ENCODE assay signal across 19 cellular contexts in genomic region chr21:15788847-15789548, GRCh38. TPM values are rescaled to one million over a fixed set of nuclear protein-coding genes. Genes with fewer than 3 reads are reported as not detected.
DNase-seq lines count a peak whose midpoint lies in the region; ATAC-seq and TF ChIP-seq lines count a peak whose summit lies in the region.
"Had no signal": no experiment of that assay in that cellular context is flagged by ENCODE, and none has a peak within 500 bp of the region (broad histone marks: within the 10 kb centered on the region; RNA-seq: fewer than 3 reads in every experiment).

No MANE protein-coding gene starts in this region.

- H3K27me3 ChIP-seq in SK-N-SH (ENCODE audit: insufficient read depth) (no peaks in the 10 kb centered on the region), neutrophil (no peaks in the 10 kb centered on the region), ovary (no peaks in the 10 kb centered on the region), tibial nerve (no peaks in the 10 kb centered on the region)
- H3K27me3 ChIP-seq: colonic mucosa, gastroesophageal sphincter, right atrium auricular region, upper lobe of left lung had no signal

- H3K9ac ChIP-seq in SK-N-SH, result no peak overlapping the region

- TF ChIP-seq RAD21 in SK-N-SH (IDR thresholded peaks at IDR 0.05; ENCODE audit: low read length), result no peak

- TF ChIP-seq CTCF in SK-N-SH (IDR thresholded peaks at IDR 0.05) (no peak), neutrophil (IDR thresholded peaks at IDR 0.05) (no peak), ovary (IDR thresholded peaks at IDR 0.05) (no peak), tibial nerve (IDR thresholded peaks at IDR 0.05) (no peak)

- H3K27ac ChIP-seq in SK-N-SH (ENCODE audit: low read depth in 2 of 2, low read length in 1 of 2) (peak overlapping the region; percentile 18 to 60; a peak in 2 of 4 replicates), neutrophil (peak overlapping the region; percentile 4), ovary (no peak overlapping the region), tibial nerve (no peak overlapping the region)
- H3K27ac ChIP-seq: colonic mucosa, gastroesophageal sphincter, right atrium auricular region, WERI-Rb-1 had no signal

- ATAC-seq in GM21576 (IDR thresholded peaks at IDR 0.05; ENCODE audit: unreplicated experiment), result no peak
- ATAC-seq: gastroesophageal sphincter had no signal

- TF ChIP-seq EP300 in SK-N-SH (IDR thresholded peaks at IDR 0.05; ENCODE audit: borderline replicate concordance in 1 of 2, low read depth in 1 of 2, low read length in 1 of 2), result no peak
- TF ChIP-seq EP300 in ovary (IDR thresholded peaks at IDR 0.05), result no peak
- no peak for TF ChIP-seq EP300 in tibial nerve (IDR thresholded peaks at IDR 0.05)

- CTCF ChIA-PET in SK-N-SH (lab: Yijun Ruan, JAX), result no interaction called here

- intact Hi-C loops in ovary (cut with DNase I), result no loop called here

- DNase-seq in ELR (ENCODE audit: low read depth) (peak; percentile 69), SK-N-SH (no peak), fibroblast of gingiva (ENCODE audit: low read depth) (peak; percentile 76), ovary (no peak), KG1 (lab: John Stamatoyannopoulos, UW) (no peak), tibial nerve (ENCODE audit: low spot score in 2 of 2) (no peak)
- DNase-seq: activated CD8-positive, alpha-beta memory T cell treated with anti-CD3 and anti-CD28 coated beads, Interleukin-2, amount 50 U/mL, for 4 hours; activated naive CD4-positive, alpha-beta T cell treated with anti-CD3 and anti-CD28 coated beads, Interleukin-2, amount 50 U/mL, for 16 hours; colonic mucosa; NCI-H1105 treated with DMSO at 0.1 percent for 48 hours; NCI-H345; stimulated activated CD4-positive, alpha-beta T cell treated with anti-CD3 and anti-CD28 coated beads, Interleukin-2, amount 100 ng/mL, for 24 hours; stimulated activated CD8-positive, alpha-beta memory T cell treated with anti-CD3 and anti-CD28 coated beads, Interleukin-4, amount 100 ng/mL, for 48 hours; upper lobe of left lung; WERI-Rb-1 had no signal

- H3K9me3 ChIP-seq in SK-N-SH (no peaks in the 10 kb centered on the region), neutrophil (no peaks in the 10 kb centered on the region), ovary (no peaks in the 10 kb centered on the region), tibial nerve (no peaks in the 10 kb centered on the region)
- H3K9me3 ChIP-seq: colonic mucosa, gastroesophageal sphincter, right atrium auricular region, upper lobe of left lung had no signal

- TF ChIP-seq POLR2A in ovary (IDR thresholded peaks at IDR 0.05), result no peak
- no peak for TF ChIP-seq POLR2A in tibial nerve (IDR thresholded peaks at IDR 0.05)

- whole genome bisulfite sequencing in SK-N-SH (ENCODE audit: low lambda C conversion rate), result 63% methylated on average over 5 of the region's 5 CpGs
- WGBS in ovary, 3 donors, result 93 to 95% (median 94%) methylated on average over 5 of the region's 5 CpGs
- WGBS in tibial nerve, 2 donors, result 79 to 82% methylated on average over 5 of the region's 5 CpGs

- no peak overlapping the region for H3K4me2 ChIP-seq in SK-N-SH

- no peaks in the 10 kb centered on the region for H3K79me2 ChIP-seq in SK-N-SH (ENCODE audit: insufficient read depth)

- POLR2A ChIA-PET in SK-N-SH (lab: Yijun Ruan, JAX), result no interaction called here

- H3K36me3 ChIP-seq in SK-N-SH (replicated peaks in 1 of 2; ENCODE audit: control insufficient read depth in 1 of 2, insufficient read depth in 2 of 2, low read length in 1 of 2) (peaks cover 0 to 9% of the 10 kb centered on the region in 2 experiments), neutrophil (no peaks in the 10 kb centered on the region), ovary (no peaks in the 10 kb centered on the region), tibial nerve (no peaks in the 10 kb centered on the region)
- H3K36me3 ChIP-seq: colonic mucosa, gastroesophageal sphincter, right atrium auricular region, upper lobe of left lung, WERI-Rb-1 had no signal

- H3K4me1 ChIP-seq in SK-N-SH (ENCODE audit: control insufficient read depth in 1 of 2, insufficient read depth in 2 of 2, low read depth in 1 of 2, low read length in 1 of 2) (peaks cover 0 to 10% of the 10 kb centered on the region in 2 experiments; a peak in 1 of 4 replicates), neutrophil (ENCODE audit: control insufficient read depth in 1 of 2, insufficient read depth in 1 of 2, low read depth in 1 of 2, low read length in 1 of 2) (no peaks in the 10 kb centered on the region), ovary (ENCODE audit: insufficient read depth) (no peaks in the 10 kb centered on the region), tibial nerve (peaks cover 0 to 19% (median 4%) of the 10 kb centered on the region in 4 donors)
- H3K4me1 ChIP-seq: colonic mucosa, right atrium auricular region had no signal

- H3F3A ChIP-seq in SK-N-SH (replicated peaks; ENCODE audit: insufficient read depth), result no peaks in the 10 kb centered on the region

- no peak overlapping the region for H2AFZ ChIP-seq in SK-N-SH (ENCODE audit: low read depth)

- no peaks in the 10 kb centered on the region for H3K9me2 ChIP-seq in SK-N-SH

- no peak overlapping the region for H3K4me3 ChIP-seq in SK-N-SH (ENCODE audit: low read depth in 2 of 2, low read length in 1 of 2)
- no peak overlapping the region for H3K4me3 ChIP-seq in neutrophil (ENCODE audit: low read depth in 1 of 2, low read length in 1 of 2)
- no peak overlapping the region for H3K4me3 ChIP-seq in ovary
- no peak overlapping the region for H3K4me3 ChIP-seq in tibial nerve
- H3K4me3 ChIP-seq: colonic mucosa, gastroesophageal sphincter, right atrium auricular region, upper lobe of left lung had no signal

- H4K20me1 ChIP-seq in SK-N-SH (ENCODE audit: insufficient read depth), result no peaks in the 10 kb centered on the region

TF ChIP-seq in SK-N-SH, 30 proteins besides CTCF, POLR2A, EP300 and RAD21:
- no peak for TF ChIP-seq ELF1 (IDR thresholded peaks at IDR 0.05)
- TF ChIP-seq TEAD4 (IDR thresholded peaks at IDR 0.05; ENCODE audit: borderline replicate concordance, insufficient read depth), result peak; percentile 49; the same call in 1 of the 2 replicates
- TF ChIP-seq TCF12 (IDR thresholded peaks at IDR 0.05), result peak; percentile 39
- TF ChIP-seq, protein P1, sequence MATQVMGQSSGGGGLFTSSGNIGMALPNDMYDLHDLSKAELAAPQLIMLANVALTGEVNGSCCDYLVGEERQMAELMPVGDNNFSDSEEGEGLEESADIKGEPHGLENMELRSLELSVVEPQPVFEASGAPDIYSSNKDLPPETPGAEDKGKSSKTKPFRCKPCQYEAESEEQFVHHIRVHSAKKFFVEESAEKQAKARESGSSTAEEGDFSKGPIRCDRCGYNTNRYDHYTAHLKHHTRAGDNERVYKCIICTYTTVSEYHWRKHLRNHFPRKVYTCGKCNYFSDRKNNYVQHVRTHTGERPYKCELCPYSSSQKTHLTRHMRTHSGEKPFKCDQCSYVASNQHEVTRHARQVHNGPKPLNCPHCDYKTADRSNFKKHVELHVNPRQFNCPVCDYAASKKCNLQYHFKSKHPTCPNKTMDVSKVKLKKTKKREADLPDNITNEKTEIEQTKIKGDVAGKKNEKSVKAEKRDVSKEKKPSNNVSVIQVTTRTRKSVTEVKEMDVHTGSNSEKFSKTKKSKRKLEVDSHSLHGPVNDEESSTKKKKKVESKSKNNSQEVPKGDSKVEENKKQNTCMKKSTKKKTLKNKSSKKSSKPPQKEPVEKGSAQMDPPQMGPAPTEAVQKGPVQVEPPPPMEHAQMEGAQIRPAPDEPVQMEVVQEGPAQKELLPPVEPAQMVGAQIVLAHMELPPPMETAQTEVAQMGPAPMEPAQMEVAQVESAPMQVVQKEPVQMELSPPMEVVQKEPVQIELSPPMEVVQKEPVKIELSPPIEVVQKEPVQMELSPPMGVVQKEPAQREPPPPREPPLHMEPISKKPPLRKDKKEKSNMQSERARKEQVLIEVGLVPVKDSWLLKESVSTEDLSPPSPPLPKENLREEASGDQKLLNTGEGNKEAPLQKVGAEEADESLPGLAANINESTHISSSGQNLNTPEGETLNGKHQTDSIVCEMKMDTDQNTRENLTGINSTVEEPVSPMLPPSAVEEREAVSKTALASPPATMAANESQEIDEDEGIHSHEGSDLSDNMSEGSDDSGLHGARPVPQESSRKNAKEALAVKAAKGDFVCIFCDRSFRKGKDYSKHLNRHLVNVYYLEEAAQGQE (IDR thresholded peaks at IDR 0.05; ENCODE audit: low read depth, low read length), result no peak
- peak; percentile 35; the same call in 1 of the 2 replicates for TF ChIP-seq PBX3 (IDR thresholded peaks at IDR 0.05)

RNA-seq across cellular contexts. Expression of gene USP25, which starts 59.2 kb away (rescaled TPM):
- polyA plus RNA-seq in SK-N-SH (2012; rRNA removed) (4.3 and 4.6 TPM in 2 replicates), ovary (10 to 100 TPM; 11.9 to 19.8 TPM)
- 5.3 and 6.3 TPM in 2 replicates for polyA plus RNA-seq in SK-N-SH (2012; cell fraction: cytosol; rRNA removed)
- 4.3 and 7.6 TPM in 2 replicates for polyA plus RNA-seq in SK-N-SH (2012; cell fraction: nucleus; rRNA removed)
- total RNA-seq in ovary (10 to 100 TPM; 24.8 to 40.8 (median 37.2) TPM), tibial nerve (10 to 100 TPM; 59.6 to 79.8 (median 69.9) TPM)

Comparison
In these comparisons a context has a peak if more than half of its experiments do, and no peak if none do; other contexts are left out.
1. DNase-seq: peak in ELR (single experiment) and fibroblast of gingiva (single experiment); none in SK-N-SH (single experiment), ovary (0 of 5), KG1 (single experiment) and tibial nerve (0 of 2).
2. H3K27ac ChIP-seq: peak in SK-N-SH (2 of 2) and neutrophil (single experiment); none in ovary (0 of 2) and tibial nerve (0 of 4).